Comparison of ENCODE assay signal across 20 cellular contexts in genomic region chr20:6053064-6053775, GRCh38. TPM values are rescaled to one million over a fixed set of nuclear protein-coding genes. Genes with fewer than 3 reads are reported as not detected.
DNase-seq lines count a peak whose midpoint lies in the region; ATAC-seq lines count a peak whose summit lies in the region.
"Had no signal": no experiment of that assay in that cellular context is flagged by ENCODE, and none has a peak within 500 bp of the region (broad histone marks: within the 10 kb centered on the region; RNA-seq: fewer than 3 reads in every experiment).

No MANE protein-coding gene starts in this region.

- H2BK15ac ChIP-seq in mesenchymal stem cell (ENCODE audit: low read depth, poor library complexity, severe bottlenecking): no peak overlapping the region

- H3K79me1 ChIP-seq in mesenchymal stem cell (replicated peaks; ENCODE audit: low read length, poor library complexity, severe bottlenecking): peaks cover 4% of the 10 kb centered on the region

- H3K9me3 Mint-ChIP-seq in activated naive CD8-positive, alpha-beta T cell treated with anti-CD3 and anti-CD28 coated beads for 36 hours: no peaks in the 10 kb centered on the region
- no peaks in the 10 kb centered on the region for H3K9me3 Mint-ChIP-seq in effector memory CD8-positive, alpha-beta T cell
- H3K9me3 Mint-ChIP-seq: activated CD4-positive, alpha-beta T cell treated with anti-CD3 and anti-CD28 coated beads, Interleukin-2, amount 10 ng/mL, durations not matched to agents 7 days and 5 days had no signal

- peak overlapping the region in 1 of 2 experiments; percentile 27 for H3K4me3 ChIP-seq in mesenchymal stem cell (ENCODE audit: insufficient read depth in 1 of 2, low read depth in 1 of 2, low read length in 2 of 2)

- H4K91ac ChIP-seq in mesenchymal stem cell (ENCODE audit: low read length): peak overlapping the region; percentile 47

- H3K27ac Mint-ChIP-seq in activated naive CD8-positive, alpha-beta T cell treated with anti-CD3 and anti-CD28 coated beads for 36 hours: no peak overlapping the region
- no peak overlapping the region for H3K27ac Mint-ChIP-seq in effector memory CD8-positive, alpha-beta T cell
- H3K27ac Mint-ChIP-seq: activated CD4-positive, alpha-beta T cell treated with anti-CD3 and anti-CD28 coated beads, Interleukin-2, amount 10 ng/mL, durations not matched to agents 7 days and 5 days had no signal

- peak overlapping the region; percentile 8 to 76 for H3K18ac ChIP-seq in mesenchymal stem cell (ENCODE audit: low read depth in 1 of 2, low read length in 2 of 2)

- H2BK5ac ChIP-seq in mesenchymal stem cell (ENCODE audit: low read depth, low read length, poor library complexity, severe bottlenecking): peak overlapping the region; percentile 78

- peaks cover 40% of the 10 kb centered on the region for H3K27me3 Mint-ChIP-seq in activated naive CD8-positive, alpha-beta T cell treated with anti-CD3 and anti-CD28 coated beads for 36 hours
- peaks cover 32 to 74% of the 10 kb centered on the region in 2 donors for H3K27me3 Mint-ChIP-seq in effector memory CD8-positive, alpha-beta T cell

- intact Hi-C loops in posterior vena cava (cut with DNase I): no loop called here

- H3K9me3 ChIP-seq in ES-I3 (ENCODE audit: control insufficient read depth, insufficient read depth, low read length): no peaks in the 10 kb centered on the region
- no peaks in the 10 kb centered on the region for H3K9me3 ChIP-seq in mesenchymal stem cell (ENCODE audit: control insufficient read depth, low read length)
- H3K9me3 ChIP-seq: BE2C, esophagus squamous epithelium, right atrium auricular region had no signal

- peaks cover 4% of the 10 kb centered on the region for H3K4me1 Mint-ChIP-seq in activated naive CD8-positive, alpha-beta T cell treated with anti-CD3 and anti-CD28 coated beads for 36 hours
- peaks cover 4 to 10% of the 10 kb centered on the region in 2 donors for H3K4me1 Mint-ChIP-seq in effector memory CD8-positive, alpha-beta T cell (ENCODE audit: low read depth in 2 of 2)

- DNase-seq in ACHN: peak; percentile 42
- no peak for DNase-seq in activated naive CD8-positive, alpha-beta T cell treated with anti-CD3 and anti-CD28 coated beads for 36 hours
- DNase-seq in mesenchymal stem cell: no peak
- no peak for DNase-seq in NK-92 (lab: John Stamatoyannopoulos, UW; ENCODE audit: unreplicated experiment)
- no peak for DNase-seq in effector memory CD8-positive, alpha-beta T cell
- no peak for DNase-seq in posterior vena cava (ENCODE audit: low spot score)
- DNase-seq in activated CD8-positive, alpha-beta memory T cell treated with anti-CD3 and anti-CD28 coated beads, Interleukin-2, amount 50 U/mL, for 4 hours: no peak
- DNase-seq: activated CD4-positive, alpha-beta T cell treated with anti-CD3 and anti-CD28 coated beads, Interleukin-2, amount 10 ng/mL, durations not matched to agents 7 days and 5 days; activated gamma-delta T cell treated with Interleukin-2 at 50 U/mL for 16 hours; BE2C; esophagus squamous epithelium; HCEC 1CT; stimulated activated naive CD4-positive, alpha-beta T cell had no signal

- H3K23ac ChIP-seq in mesenchymal stem cell (ENCODE audit: low read length in 2 of 2): no peak overlapping the region

- H3K4me2 ChIP-seq in mesenchymal stem cell (ENCODE audit: low read length, poor library complexity, severe bottlenecking): peak overlapping the region; percentile 82

- H3K14ac ChIP-seq in mesenchymal stem cell (ENCODE audit: low read length in 2 of 2): no peak overlapping the region

- H3K4ac ChIP-seq in mesenchymal stem cell (ENCODE audit: low read depth in 1 of 2, low read length in 2 of 2): peak overlapping the region in 1 of 2 experiments; percentile 58

- peak overlapping the region; percentile 7 for H3K4me3 Mint-ChIP-seq in activated naive CD8-positive, alpha-beta T cell treated with anti-CD3 and anti-CD28 coated beads for 36 hours
- peak overlapping the region in 1 of 2 donors; percentile 20 for H3K4me3 Mint-ChIP-seq in effector memory CD8-positive, alpha-beta T cell
- H3K4me3 Mint-ChIP-seq: activated CD4-positive, alpha-beta T cell treated with anti-CD3 and anti-CD28 coated beads, Interleukin-2, amount 10 ng/mL, durations not matched to agents 7 days and 5 days had no signal

- H2AFZ ChIP-seq in mesenchymal stem cell (ENCODE audit: low read depth, low read length): no peak overlapping the region

- 42% methylated on average over 7 of the region's 8 CpGs for WGBS in mesenchymal stem cell

- H3K27ac ChIP-seq in mesenchymal stem cell (ENCODE audit: low read length, poor library complexity, severe bottlenecking): peak overlapping the region; percentile 94
- H3K27ac ChIP-seq: esophagus squamous epithelium, right atrium auricular region had no signal

- H3K36me3 ChIP-seq in ES-I3 (ENCODE audit: insufficient read depth, low read length): no peaks in the 10 kb centered on the region
- peaks cover 0 to 8% of the 10 kb centered on the region in 2 experiments for H3K36me3 ChIP-seq in mesenchymal stem cell (ENCODE audit: control insufficient read depth in 1 of 2, insufficient read depth in 2 of 2, low read depth in 1 of 2, low read length in 2 of 2)
- H3K36me3 ChIP-seq: BE2C, esophagus squamous epithelium, right atrium auricular region had no signal

- peak overlapping the region; percentile 73 for H4K8ac ChIP-seq in mesenchymal stem cell (ENCODE audit: low read length)

- peak overlapping the region; percentile 60; the same call in 1 of the 2 replicates for H3K9ac ChIP-seq in ES-I3 (ENCODE audit: low read depth, low read length)
- no peak overlapping the region for H3K9ac ChIP-seq in mesenchymal stem cell (ENCODE audit: low read length)

- no peak overlapping the region for H2BK120ac ChIP-seq in mesenchymal stem cell (ENCODE audit: low read depth, low read length)

- H2AK5ac ChIP-seq in mesenchymal stem cell (ENCODE audit: low read length, severe bottlenecking): peak overlapping the region; percentile 87

- H3K4me1 ChIP-seq in ES-I3 (ENCODE audit: insufficient read depth, low read length) (peaks cover 6% of the 10 kb centered on the region; the same call in 1 of the 2 replicates), mesenchymal stem cell (ENCODE audit: control insufficient read depth, insufficient read depth, low read depth, low read length) (peaks cover 37% of the 10 kb centered on the region)

- no peak for ATAC-seq in effector memory CD8-positive, alpha-beta T cell (replicated peaks)

- H3K36me3 Mint-ChIP-seq in activated naive CD8-positive, alpha-beta T cell treated with anti-CD3 and anti-CD28 coated beads for 36 hours: no peaks in the 10 kb centered on the region
- H3K36me3 Mint-ChIP-seq in effector memory CD8-positive, alpha-beta T cell (ENCODE audit: insufficient read depth): no peaks in the 10 kb centered on the region

- peak overlapping the region in 1 of 2 experiments; percentile 65 for H2BK12ac ChIP-seq in mesenchymal stem cell (ENCODE audit: low read length in 2 of 2)

- H3K27me3 ChIP-seq in mesenchymal stem cell (ENCODE audit: control insufficient read depth in 1 of 2, insufficient read depth in 1 of 2, low read length in 2 of 2): peaks cover 0 to 29% of the 10 kb centered on the region in 2 experiments
- H3K27me3 ChIP-seq: right atrium auricular region had no signal

- in situ Hi-C loops in ACHN (cut with HindIII; ENCODE audit: low pct_ligation_motif_present, low pct_unique_long_range_greater_than_20kb, low sequenced_read_pairs): no loop called here

RNA-seq across cellular contexts. Expression of gene LRRN4, which starts 0.6 kb away (rescaled TPM):
- total RNA-seq in activated naive CD8-positive, alpha-beta T cell treated with anti-CD3 and anti-CD28 coated beads for 36 hours: not detected
- polyA plus RNA-seq in mesenchymal stem cell (2013, experiment 1 of 2): 17.1 TPM
- polyA plus RNA-seq in mesenchymal stem cell (2013, experiment 2 of 2): 15.9 TPM
- under 1 TPM; 0.10 to 0.19 TPM for total RNA-seq in posterior vena cava
- total RNA-seq: activated CD4-positive, alpha-beta T cell treated with anti-CD3 and anti-CD28 coated beads, Interleukin-2, amount 10 ng/mL, durations not matched to agents 7 days and 5 days; cerebellum; HT1080; mononuclear cell; NCI-H460; T-helper 1 cell treated with Interleukin-12 subunit alpha and Interleukin-12 subunit beta and Interleukin-4 antibody, amounts not matched to agents 30 ng/mL and 1 ng/mL, for 36 hours had no signal

RNA-seq across cellular contexts. Expression of gene CRLS1, which starts 47.3 kb away (rescaled TPM):
- 10 to 100 TPM; 55.9 to 58.9 TPM for total RNA-seq in activated naive CD8-positive, alpha-beta T cell treated with anti-CD3 and anti-CD28 coated beads for 36 hours
- polyA plus RNA-seq in mesenchymal stem cell (2013, experiment 1 of 2): 39.4 TPM
- polyA plus RNA-seq in mesenchymal stem cell (2013, experiment 2 of 2): 39.3 TPM
- 10 to 100 TPM; 34.0 to 50.7 TPM for total RNA-seq in posterior vena cava
